20 cellular contexts compared by ENCODE assay signal in the genomic region with DNA sequence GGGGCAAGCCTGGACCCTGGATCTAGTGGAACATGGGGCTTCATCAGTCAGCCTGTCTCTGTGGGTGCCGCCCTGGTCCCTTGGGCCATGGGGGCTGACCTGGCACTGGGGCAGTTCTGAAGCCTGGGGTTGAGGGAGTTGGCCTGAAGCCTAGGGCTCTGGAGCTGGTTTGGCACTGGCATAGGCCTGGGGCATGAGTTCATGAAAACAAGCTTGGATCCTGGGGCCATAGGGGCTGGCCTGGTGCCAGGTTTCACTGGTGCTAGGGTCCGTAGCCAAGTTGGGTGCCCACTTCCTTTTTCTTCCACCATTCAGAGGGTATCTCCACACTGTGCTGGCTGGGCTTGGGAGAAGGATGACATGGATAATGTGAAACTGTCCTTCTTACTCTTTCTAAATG. TPM values are rescaled to one million over a fixed set of nuclear protein-coding genes. Genes with fewer than 3 reads are reported as not detected.
DNase-seq lines count a peak whose midpoint lies in the region; ATAC-seq, FAIRE-seq and TF ChIP-seq lines count a peak whose summit lies in the region.
"Had no signal": no experiment of that assay in that cellular context is flagged by ENCODE, and none has a peak within 500 bp of the region (broad histone marks: within the 10 kb centered on the region; RNA-seq: fewer than 3 reads in every experiment).

No MANE protein-coding gene starts in this region.

- in situ Hi-C loops in K562 (cut with MboI), result no loop called here

- no peak for TF ChIP-seq EP300 in K562 (IDR thresholded peaks at IDR 0.05; ENCODE audit: low read length)

- ATAC-seq in stimulated activated naive CD8-positive, alpha-beta T cell treated with anti-CD3 and anti-CD28 coated beads, Interleukin-15, Interleukin-2, amounts not matched to agents 100 U/mL and 50 U/mL, for 24 hours, result peak; percentile 28
- ATAC-seq in stimulated activated naive CD8-positive, alpha-beta T cell treated with anti-CD3 and anti-CD28 coated beads, Interleukin-15, amount 100 ng/mL, for 72 hours, result no peak
- ATAC-seq in K562 (no peak), upper lobe of right lung (peak; percentile 17)
- ATAC-seq: CD8-positive, alpha-beta T cell had no signal

- no peak overlapping the region for H3K4me3 Mint-ChIP-seq in stimulated activated naive CD8-positive, alpha-beta T cell treated with anti-CD3 and anti-CD28 coated beads, Interleukin-15, amount 100 ng/mL, for 72 hours
- H3K4me3 Mint-ChIP-seq: CD8-positive, alpha-beta T cell had no signal

- FAIRE-seq in K562 (lab: Jason Lieb, UNC), result no peak
- no peak for FAIRE-seq in keratinocyte (lab: Jason Lieb, UNC)
- FAIRE-seq: G401.6, GM12892, H1 had no signal

- H3K79me2 ChIP-seq in K562 (ENCODE audit: control insufficient read depth, insufficient read depth, low read length), result no peaks in the 10 kb centered on the region
- H3K79me2 ChIP-seq in keratinocyte (ENCODE audit: control insufficient read depth, insufficient read depth, low read length), result no peaks in the 10 kb centered on the region

- H3K27me3 Mint-ChIP-seq in stimulated activated naive CD8-positive, alpha-beta T cell treated with anti-CD3 and anti-CD28 coated beads, Interleukin-15, amount 100 ng/mL, for 72 hours, result peaks cover 8% of the 10 kb centered on the region

- no peaks in the 10 kb centered on the region for H3K9me3 ChIP-seq in K562 (replicated peaks; ENCODE audit: control insufficient read depth, insufficient read depth, low read depth, low read length)
- H3K9me3 ChIP-seq in keratinocyte (ENCODE audit: control insufficient read depth, low read depth, low read length), result no peaks in the 10 kb centered on the region
- no peaks in the 10 kb centered on the region for H3K9me3 ChIP-seq in upper lobe of right lung
- H3K9me3 ChIP-seq: Caco-2 had no signal

- H3K9ac ChIP-seq in K562 (ENCODE audit: insufficient read depth in 1 of 2, low read depth in 2 of 2, low read length in 2 of 2), result no peak overlapping the region
- H3K9ac ChIP-seq in keratinocyte (ENCODE audit: control insufficient read depth, extremely low read depth, insufficient read depth, low read length), result peak overlapping the region; percentile 8
- H3K9ac ChIP-seq: GM23248 had no signal

- no peaks in the 10 kb centered on the region for H3K36me3 ChIP-seq in K562 (ENCODE audit: control insufficient read depth, insufficient read depth, low read length)
- no peaks in the 10 kb centered on the region for H3K36me3 ChIP-seq in keratinocyte (ENCODE audit: control insufficient read depth in 2 of 2, extremely low read depth in 1 of 2, insufficient read depth in 2 of 2, low read length in 2 of 2)
- H3K36me3 ChIP-seq in upper lobe of right lung, result no peaks in the 10 kb centered on the region

- H3K27ac ChIP-seq in K562 (ENCODE audit: extremely low read depth, low read depth, low read length) (no peak overlapping the region), keratinocyte (ENCODE audit: control insufficient read depth, insufficient read depth, low read length) (peak overlapping the region; percentile 64), upper lobe of right lung (no peak overlapping the region)
- H3K27ac ChIP-seq: GM23248 had no signal

- H3K4me1 ChIP-seq in K562 (replicated peaks in 1 of 2; ENCODE audit: control insufficient read depth in 2 of 2, insufficient read depth in 2 of 2, low read length in 2 of 2) (no peaks in the 10 kb centered on the region), keratinocyte (ENCODE audit: control insufficient read depth, extremely low read depth, insufficient read depth, low read length) (peaks cover 7% of the 10 kb centered on the region), upper lobe of right lung (no peaks in the 10 kb centered on the region)
- H3K4me1 ChIP-seq: Caco-2 had no signal

- TF ChIP-seq RAD21 in K562 (CRISPR knock-in tag; conservative IDR thresholded peaks at IDR 0.05 in 1 of 2, IDR thresholded peaks at IDR 0.05 in 1 of 2), result no peak

- POLR2A ChIA-PET in K562 (lab: Yijun Ruan, JAX), result no interaction called here

- H3K9me3 Mint-ChIP-seq in stimulated activated naive CD8-positive, alpha-beta T cell treated with anti-CD3 and anti-CD28 coated beads, Interleukin-15, amount 100 ng/mL, for 72 hours, result peaks cover 8% of the 10 kb centered on the region in 2 donors

- TF ChIP-seq POLR2A in K562 (conservative IDR thresholded peaks at IDR 0.05), result no peak

- H3K9me1 ChIP-seq in K562 (ENCODE audit: control insufficient read depth, insufficient read depth, low read length) (no peaks in the 10 kb centered on the region), keratinocyte (ENCODE audit: control insufficient read depth, extremely low read depth, insufficient read depth, low read length) (no peaks in the 10 kb centered on the region)

- no peak for DNase-seq in stimulated activated naive CD8-positive, alpha-beta T cell treated with anti-CD3 and anti-CD28 coated beads, Interleukin-15, Interleukin-2, amounts not matched to agents 100 U/mL and 50 U/mL, for 24 hours
- DNase-seq in stimulated activated naive CD8-positive, alpha-beta T cell treated with anti-CD3 and anti-CD28 coated beads, Interleukin-15, amount 100 ng/mL, for 72 hours, result no peak
- DNase-seq in K562 (ENCODE audit: extremely low read depth in 1 of 4, low spot score in 3 of 4) (no peak), keratinocyte (ENCODE audit: low read depth, low spot score) (no peak), upper lobe of right lung (no peak), NCI-H2029 (lab: John Stamatoyannopoulos, UW) (no peak), SW 1271 (lab: John Stamatoyannopoulos, UW) (no peak), germinal center (ENCODE audit: low spot score) (no peak)
- DNase-seq: C1 segment of cervical spinal cord; Caco-2; CD8-positive, alpha-beta T cell; DMS153; DND-41; GM23248; H7; HCEC 1CT had no signal

- no peaks in the 10 kb centered on the region for H3K4me1 Mint-ChIP-seq in stimulated activated naive CD8-positive, alpha-beta T cell treated with anti-CD3 and anti-CD28 coated beads, Interleukin-15, amount 100 ng/mL, for 72 hours

- dilution Hi-C loops in keratinocyte (cut with MboI; ENCODE audit: extremely low pct_ligation_motif_present, low sequenced_read_pairs), result no loop called here

- H3K27me3 ChIP-seq in K562 (ENCODE audit: control insufficient read depth in 2 of 2, insufficient read depth in 2 of 2, low read length in 2 of 2), result no peaks in the 10 kb centered on the region
- no peaks in the 10 kb centered on the region for H3K27me3 ChIP-seq in keratinocyte (ENCODE audit: control insufficient read depth, extremely low read depth, insufficient read depth, low read length)
- H3K27me3 ChIP-seq in upper lobe of right lung, result no peaks in the 10 kb centered on the region

- BruUV-seq in K562 (replicated peaks; lab: Mats Ljungman, UMichigan), result no TSS peak

- H2AFZ ChIP-seq in K562 (ENCODE audit: low read depth, low read length) (no peak overlapping the region), keratinocyte (ENCODE audit: control insufficient read depth, low read length) (no peak overlapping the region)
- H2AFZ ChIP-seq: GM23248 had no signal

- no peak overlapping the region for H3K27ac Mint-ChIP-seq in stimulated activated naive CD8-positive, alpha-beta T cell treated with anti-CD3 and anti-CD28 coated beads, Interleukin-15, amount 100 ng/mL, for 72 hours
- H3K27ac Mint-ChIP-seq: CD8-positive, alpha-beta T cell had no signal

- intact Hi-C loops in K562 (cut with micrococcal nuclease) (no loop called here), upper lobe of right lung (cut with DNase I) (no loop called here)

- no peak for TF ChIP-seq CTCF in K562 (IDR thresholded peaks at IDR 0.05 in 2 of 3, conservative IDR thresholded peaks at IDR 0.05 in 1 of 3; ENCODE audit: insufficient read depth in 2 of 3, low read depth in 1 of 3, low read length in 3 of 3)
- no peak for TF ChIP-seq CTCF in keratinocyte (optimal IDR thresholded peaks at IDR 0.05 in 1 of 3, IDR thresholded peaks at IDR 0.05 in 1 of 3, conservative IDR thresholded peaks at IDR 0.05 in 1 of 3; ENCODE audit: extremely low read depth in 1 of 3, insufficient read depth in 2 of 3, low read length in 3 of 3)
- no peak for TF ChIP-seq CTCF in upper lobe of right lung (IDR thresholded peaks at IDR 0.05)

- H3K4me3 ChIP-seq in K562, result no peak overlapping the region
- no peak overlapping the region for H3K4me3 ChIP-seq in keratinocyte (ENCODE audit: control insufficient read depth in 2 of 3, extremely low read depth in 1 of 3, insufficient read depth in 2 of 3, low read depth in 1 of 3, low read length in 3 of 3)
- no peak overlapping the region for H3K4me3 ChIP-seq in upper lobe of right lung
- H3K4me3 ChIP-seq: GM23248 had no signal

- H4K20me1 ChIP-seq in K562 (replicated peaks; ENCODE audit: control insufficient read depth, insufficient read depth, low read length), result no peaks in the 10 kb centered on the region
- H4K20me1 ChIP-seq in keratinocyte (ENCODE audit: control insufficient read depth, extremely low read depth, insufficient read depth, low read length), result no peaks in the 10 kb centered on the region

- 0% methylated on average over 2 of the region's 2 CpGs for WGBS in K562 (ENCODE audit: insufficient coverage, low coverage, missing lambda C conversion rate)

- CTCF ChIA-PET in K562 (lab: Yijun Ruan, JAX; ENCODE audit: low intra/inter-chr PET ratio), result no interaction called here

- H3K4me2 ChIP-seq in K562 (ENCODE audit: insufficient read depth, low read length) (no peak overlapping the region), keratinocyte (ENCODE audit: control insufficient read depth, extremely low read depth, insufficient read depth, low read depth, low read length) (no peak overlapping the region)

RNA-seq across cellular contexts. Expression of a gene that starts 26.6 kb away (rescaled TPM):
- total RNA-seq in K562 (2011; cell fraction: chromatin; rRNA removed; ENCODE audit: low replicate concordance), result not detected in 2 replicates
- not detected in 2 replicates for total RNA-seq in K562 (2011; cell fraction: nucleolus; rRNA removed)
- not detected in 2 replicates for total RNA-seq in K562 (2011; cell fraction: nucleoplasm; rRNA removed)
- not detected in 2 replicates for total RNA-seq in K562 (2014; rRNA removed)
- total RNA-seq in K562 (2014; rRNA removed; fragmentation: Illumina TruSeq; extraction: Trizol), result not detected in 2 replicates
- total RNA-seq in K562 (2015; rRNA removed; fragmentation: Illumina TruSeq; extraction: Trizol), result not detected in 2 replicates
- total RNA-seq in K562 (2021), result not detected in 2 replicates
- not detected in 2 replicates for polyA plus RNA-seq in K562 (2011; rRNA removed)
- not detected in 2 replicates for polyA plus RNA-seq in K562 (2011; cell fraction: cytosol; rRNA removed)
- polyA plus RNA-seq in K562 (2011; cell fraction: nucleus; rRNA removed), result not detected in 2 replicates
- polyA plus RNA-seq in K562 (2012), result not detected in 2 replicates
- not detected in 2 replicates for polyA plus RNA-seq in K562 (2014; fragmentation: Illumina TruSeq; extraction: Trizol)
- polyA plus RNA-seq in K562 (2014; fragmentation: Nextera tagmentation; extraction: Ambion mirVana), result not detected
- not detected in 2 replicates for polyA plus RNA-seq in K562 (2014; rRNA removed)
- polyA minus RNA-seq in K562 (2011; rRNA and poly(A)+ RNA removed), result not detected in 2 replicates
- not detected in 2 replicates for polyA minus RNA-seq in K562 (2011; cell fraction: cytosol; rRNA and poly(A)+ RNA removed)
- polyA minus RNA-seq in K562 (2011; cell fraction: nucleus; rRNA and poly(A)+ RNA removed), result not detected in 2 replicates
- 11.2 to 18.1 TPM (median 16.7 TPM) in 3 replicates for polyA plus RNA-seq in keratinocyte
- polyA plus RNA-seq in keratinocyte (2011; ENCODE audit: low read depth), result 0.64 TPM
- polyA plus RNA-seq in keratinocyte (2011; cell fraction: cytosol; rRNA removed), result 6.4 and 10.1 TPM in 2 replicates
- 21.3 and 23.1 TPM in 2 replicates for polyA plus RNA-seq in keratinocyte (2011; cell fraction: nucleus; rRNA removed)
- polyA plus RNA-seq in keratinocyte (2012; ENCODE audit: low replicate concordance), result 0.65 and 9.7 TPM in 2 replicates
- 15.9 to 33.5 TPM (median 23.5 TPM) in 3 replicates for polyA minus RNA-seq in keratinocyte
- polyA minus RNA-seq in keratinocyte (2011; cell fraction: cytosol; rRNA and poly(A)+ RNA removed), result 6.1 TPM
- 27.8 and 35.7 TPM in 2 replicates for polyA minus RNA-seq in keratinocyte (2011; cell fraction: nucleus; rRNA and poly(A)+ RNA removed)
- 0.38 TPM for total RNA-seq in upper lobe of right lung
- total RNA-seq: A172; CD8-positive, alpha-beta T cell had no signal

Comparison
In these comparisons a context has a peak if more than half of its experiments do, and no peak if none do; other contexts are left out.
1. ATAC-seq: peak in stimulated activated naive CD8-positive, alpha-beta T cell treated with anti-CD3 and anti-CD28 coated beads, Interleukin-15, Interleukin-2, amounts not matched to agents 100 U/mL and 50 U/mL, for 24 hours (single experiment) and upper lobe of right lung (single experiment); none in stimulated activated naive CD8-positive, alpha-beta T cell treated with anti-CD3 and anti-CD28 coated beads, Interleukin-15, amount 100 ng/mL, for 72 hours (single experiment) and K562 (single experiment).